2 cellular contexts compared by ENCODE assay signal in genomic region chr17:7101531-7101930, GRCh38.
TF ChIP-seq lines count a peak whose summit lies in the region.

No MANE protein-coding gene starts in this region.

TF ChIP-seq in HepG2, 621 proteins besides CTCF, POLR2A, EP300 and RAD21:
- TF ChIP-seq, protein P1, sequence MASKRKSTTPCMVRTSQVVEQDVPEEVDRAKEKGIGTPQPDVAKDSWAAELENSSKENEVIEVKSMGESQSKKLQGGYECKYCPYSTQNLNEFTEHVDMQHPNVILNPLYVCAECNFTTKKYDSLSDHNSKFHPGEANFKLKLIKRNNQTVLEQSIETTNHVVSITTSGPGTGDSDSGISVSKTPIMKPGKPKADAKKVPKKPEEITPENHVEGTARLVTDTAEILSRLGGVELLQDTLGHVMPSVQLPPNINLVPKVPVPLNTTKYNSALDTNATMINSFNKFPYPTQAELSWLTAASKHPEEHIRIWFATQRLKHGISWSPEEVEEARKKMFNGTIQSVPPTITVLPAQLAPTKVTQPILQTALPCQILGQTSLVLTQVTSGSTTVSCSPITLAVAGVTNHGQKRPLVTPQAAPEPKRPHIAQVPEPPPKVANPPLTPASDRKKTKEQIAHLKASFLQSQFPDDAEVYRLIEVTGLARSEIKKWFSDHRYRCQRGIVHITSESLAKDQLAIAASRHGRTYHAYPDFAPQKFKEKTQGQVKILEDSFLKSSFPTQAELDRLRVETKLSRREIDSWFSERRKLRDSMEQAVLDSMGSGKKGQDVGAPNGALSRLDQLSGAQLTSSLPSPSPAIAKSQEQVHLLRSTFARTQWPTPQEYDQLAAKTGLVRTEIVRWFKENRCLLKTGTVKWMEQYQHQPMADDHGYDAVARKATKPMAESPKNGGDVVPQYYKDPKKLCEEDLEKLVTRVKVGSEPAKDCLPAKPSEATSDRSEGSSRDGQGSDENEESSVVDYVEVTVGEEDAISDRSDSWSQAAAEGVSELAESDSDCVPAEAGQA (IDR thresholded peaks at IDR 0.05; ENCODE audit: low read depth): no peak
- TF ChIP-seq, protein P1 (CRISPR knock-in tag; IDR thresholded peaks at IDR 0.05; ENCODE audit: borderline replicate concordance): no peak
- TF ChIP-seq IRF1 (CRISPR knock-in tag; IDR thresholded peaks at IDR 0.05; ENCODE audit: low read depth): no peak
- TF ChIP-seq ZNF335 (CRISPR knock-in tag; IDR thresholded peaks at IDR 0.05): no peak

TF ChIP-seq in GM12891, 5 proteins besides CTCF, POLR2A, EP300 and RAD21:
- no peak for TF ChIP-seq TAF1 (IDR thresholded peaks at IDR 0.05; ENCODE audit: low read depth, low read length)
- no peak for TF ChIP-seq PAX5 (IDR thresholded peaks at IDR 0.05; ENCODE audit: insufficient read depth, low read length, severe bottlenecking)
- no peak for TF ChIP-seq POLR2AphosphoS5 (IDR thresholded peaks at IDR 0.05; ENCODE audit: low read depth, low read length)
- TF ChIP-seq POU2F2 (IDR thresholded peaks at IDR 0.05; ENCODE audit: low read depth, low read length): no peak
- TF ChIP-seq SPI1 (IDR thresholded peaks at IDR 0.05; ENCODE audit: low read depth, low read length): no peak
